21 cellular contexts compared by ENCODE assay signal in genomic region chr11:124778281-124778680, GRCh38. TPM values are rescaled to one million over a fixed set of nuclear protein-coding genes. Genes with fewer than 3 reads are reported as not detected.
DNase-seq lines count a peak whose midpoint lies in the region; TF ChIP-seq lines count a peak whose summit lies in the region.
"Had no signal": no experiment of that assay in that cellular context is flagged by ENCODE, and none has a peak within 500 bp of the region (broad histone marks: within the 10 kb centered on the region; RNA-seq: fewer than 3 reads in every experiment).

No MANE protein-coding gene starts in this region.

- TF ChIP-seq EP300 in transverse colon (IDR thresholded peaks at IDR 0.05; ENCODE audit: low read depth), result no peak

- 0 out of 2 replicates have a peak, but pooled peaks have one; percentile 8 for TF ChIP-seq CTCF in WERI-Rb-1 (IDR thresholded peaks at IDR 0.05; ENCODE audit: low read depth, low read length)
- TF ChIP-seq CTCF in glutamatergic neuron (IDR thresholded peaks at IDR 0.05; ENCODE audit: partially characterized antibody, unreplicated experiment), result peak; percentile 24
- TF ChIP-seq CTCF in transverse colon (IDR thresholded peaks at IDR 0.05), result peak in 4 of 5 experiments; percentile 12 to 38 (median 20)

- H3K9me3 ChIP-seq in WERI-Rb-1 (ENCODE audit: severe bottlenecking) (no peaks in the 10 kb centered on the region), transverse colon (no peaks in the 10 kb centered on the region)

- TF ChIP-seq POLR2A in transverse colon (IDR thresholded peaks at IDR 0.05), result no peak

- no peaks in the 10 kb centered on the region for H3K4me1 ChIP-seq in transverse colon

- H3K36me3 ChIP-seq in WERI-Rb-1, result peaks cover 4% of the 10 kb centered on the region; the same call in 1 of the 2 replicates
- no peaks in the 10 kb centered on the region for H3K36me3 ChIP-seq in transverse colon

- H3K27ac Mint-ChIP-seq in glutamatergic neuron (ENCODE audit: unreplicated experiment), result no peak overlapping the region

- peak; percentile 37 for DNase-seq in DMS53 (lab: John Stamatoyannopoulos, UW)
- no peak for DNase-seq in DMS53 treated with DMSO at 0.1 percent for 48 hours (lab: John Stamatoyannopoulos, UW; ENCODE audit: unreplicated experiment)
- DNase-seq in WERI-Rb-1, result no peak
- DNase-seq in glutamatergic neuron, result no peak
- no peak for DNase-seq in transverse colon
- no peak for DNase-seq in activated CD4-positive, alpha-beta T cell treated with anti-CD3 and anti-CD28 coated beads, Interleukin-2, amount 50 U/mL, for 48 hours
- no peak for DNase-seq in NCI-H345 treated with DMSO at 0.1 percent for 48 hours (lab: John Stamatoyannopoulos, UW; ENCODE audit: unreplicated experiment)
- no peak for DNase-seq in NCI-H1105 (lab: John Stamatoyannopoulos, UW)
- DNase-seq: 8988T; activated CD4-positive, alpha-beta T cell treated with anti-CD3 and anti-CD28 coated beads, Interleukin-2, amount 50 U/mL, for 1 hour; anterior cingulate cortex; effector CD8-positive, alpha-beta T cell; IMR-90; kidney glomerular epithelial cell; naive B cell; NCI-H446 treated with DMSO at 0.1 percent for 48 hours; right cardiac atrium; stimulated activated CD4-positive, alpha-beta T cell treated with anti-CD3 and anti-CD28 coated beads, Interleukin-4, amount 100 ng/mL, for 24 hours; T-helper 9 cell had no signal

- H3K36me3 Mint-ChIP-seq in glutamatergic neuron (ENCODE audit: unreplicated experiment), result no peaks in the 10 kb centered on the region

- H3K27me3 ChIP-seq in WERI-Rb-1 (ENCODE audit: insufficient read depth, low read depth, severe bottlenecking) (no peaks in the 10 kb centered on the region), transverse colon (no peaks in the 10 kb centered on the region)

- H3K9me3 Mint-ChIP-seq in glutamatergic neuron (ENCODE audit: unreplicated experiment), result no peaks in the 10 kb centered on the region
- H3K9me3 Mint-ChIP-seq: activated T-helper 17 cell treated with anti-CD3 and anti-CD28 coated beads, Interleukin-2, amount 50 U/mL, for 72 hours; naive B cell had no signal

- in situ Hi-C loops in transverse colon (cut with MboI; ENCODE audit: low pct_ligation_motif_present in 1 of 4, low pct_unique_long_range_greater_than_20kb in 1 of 4, low sequenced_read_pairs in 3 of 4), result no loop called here

- no peaks in the 10 kb centered on the region for H3K27me3 Mint-ChIP-seq in glutamatergic neuron (ENCODE audit: unreplicated experiment)
- H3K27me3 Mint-ChIP-seq: activated T-helper 17 cell treated with anti-CD3 and anti-CD28 coated beads, Interleukin-2, amount 50 U/mL, for 72 hours; naive B cell had no signal

- H3K27ac ChIP-seq in WERI-Rb-1 (no peak overlapping the region), transverse colon (no peak overlapping the region)
- H3K27ac ChIP-seq: RWPE1 had no signal

- H3K4me3 ChIP-seq in WERI-Rb-1 (ENCODE audit: low read depth, low read length), result no peak overlapping the region
- no peak overlapping the region for H3K4me3 ChIP-seq in transverse colon

- H3K4me1 Mint-ChIP-seq in glutamatergic neuron (ENCODE audit: low read depth, unreplicated experiment), result no peaks in the 10 kb centered on the region

- H3K4me3 Mint-ChIP-seq in glutamatergic neuron (ENCODE audit: unreplicated experiment), result no peak overlapping the region
- H3K4me3 Mint-ChIP-seq: activated T-helper 17 cell treated with anti-CD3 and anti-CD28 coated beads, Interleukin-2, amount 50 U/mL, for 72 hours; naive B cell had no signal

- 66 to 68% methylated on average over 2 of the region's 2 CpGs for WGBS in transverse colon (ENCODE audit: low coverage in 1 of 2), 2 donors

- intact Hi-C loops in transverse colon (cut with DNase I; ENCODE audit: low total_unique reads), result no loop called here

RNA-seq across cellular contexts. Expression of gene ESAM, which starts 16.2 kb away (rescaled TPM):
- 0.54 TPM for total RNA-seq in glutamatergic neuron (ENCODE audit: unreplicated experiment)
- total RNA-seq in transverse colon, result 10 to 100 TPM in 1 of 4 donors, 1 to 10 TPM in 3; 5.8 to 10.1 (median 6.5) TPM

RNA-seq across cellular contexts. Expression of gene MSANTD2, which starts 21.9 kb away (rescaled TPM):
- total RNA-seq in glutamatergic neuron (ENCODE audit: unreplicated experiment), result 22.8 TPM
- total RNA-seq in transverse colon, result 10 to 100 TPM in 2 of 4 donors, 1 to 10 TPM in 2; 8.1 to 40.0 (median 15.1) TPM

RNA-seq across cellular contexts. Expression of gene VSIG2, which starts 26.2 kb away (rescaled TPM):
- total RNA-seq in glutamatergic neuron (ENCODE audit: unreplicated experiment), result not detected
- total RNA-seq in transverse colon, result 100 to 1,000 TPM in 3 of 4 donors, 10 to 100 TPM in 1; 91.3 to 160 (median 108) TPM
- total RNA-seq: activated T-helper 17 cell treated with anti-CD3 and anti-CD28 coated beads, Interleukin-2, amount 50 U/mL, for 72 hours; IMR-90 had no signal

RNA-seq across cellular contexts. Expression of gene NRGN, which starts 38.5 kb away (rescaled TPM):
- total RNA-seq in glutamatergic neuron (ENCODE audit: unreplicated experiment), result 28.9 TPM
- 1 to 10 TPM in 1 of 4 donors, under 1 TPM in 1, not detected in 2; 0.96 to 1.5 TPM for total RNA-seq in transverse colon

Comparison
In these comparisons a context has a peak if more than half of its experiments do, and no peak if none do; other contexts are left out.
1. RNA of gene VSIG2, which starts 26.2 kb away (total RNA-seq): 91.3 to 160 TPM in transverse colon; not detected in glutamatergic neuron (single experiment); every median in the first group is over 10 times any median in the second.
2. Peak in every context shown above with its lines, with median percentiles within 50 percentile points of each other: CTCF ChIP-seq.